ENCODE assay signal across 9 cellular contexts in genomic region chr11:67276821-67277230, GRCh38. TPM values are rescaled to one million over a fixed set of nuclear protein-coding genes. Genes with fewer than 3 reads are reported as not detected.
DNase-seq lines count a peak whose midpoint lies in the region; ATAC-seq and TF ChIP-seq lines count a peak whose summit lies in the region.
"Had no signal": no experiment of that assay in that cellular context is flagged by ENCODE, and none has a peak within 500 bp of the region (broad histone marks: within the 10 kb centered on the region; RNA-seq: fewer than 3 reads in every experiment).

No MANE protein-coding gene starts in this region.

- H3K27me3 ChIP-seq in gastrocnemius medialis, result no peaks in the 10 kb centered on the region

- peak; percentile 54 for DNase-seq in NCI-H82 (lab: John Stamatoyannopoulos, UW)
- no peak for DNase-seq in NCI-H82 treated with DMSO at 0.1 percent for 48 hours (lab: John Stamatoyannopoulos, UW; ENCODE audit: unreplicated experiment)
- DNase-seq in HUDEP-2 (lab: John Stamatoyannopoulos, UW; ENCODE audit: unreplicated experiment in 76 of 76), result peak in 70 of 76 experiments; percentile 22 to 86 (median 61)
- DNase-seq in activated CD4-positive, alpha-beta memory T cell treated with anti-CD3 and anti-CD28 coated beads, Interleukin-2, amount 10 ng/mL, durations not matched to agents 7 days and 5 days, result peak; percentile 64
- peak; percentile 33 for DNase-seq in fibroblast of pulmonary artery (ENCODE audit: low read depth)
- DNase-seq in gastrocnemius medialis, result no peak
- DNase-seq in NCI-H146 treated with DMSO at 0.1 percent for 48 hours (lab: John Stamatoyannopoulos, UW; ENCODE audit: unreplicated experiment), result no peak
- DNase-seq in NCI-H128 (lab: John Stamatoyannopoulos, UW; ENCODE audit: unreplicated experiment), result no peak

- H3K4me1 Mint-ChIP-seq in activated CD4-positive, alpha-beta memory T cell treated with anti-CD3 and anti-CD28 coated beads, Interleukin-2, amount 10 ng/mL, durations not matched to agents 7 days and 5 days, result peaks cover 83% of the 10 kb centered on the region

- in situ Hi-C loops in gastrocnemius medialis (cut with MboI; ENCODE audit: low sequenced_read_pairs in 4 of 4), result loop anchor here in 1 of 4 donors (5.0 kb wide), 1 partner anchor 40 kb away; no protein-coding TSS in a partner anchor

- H3K4me3 Mint-ChIP-seq in activated CD4-positive, alpha-beta memory T cell treated with anti-CD3 and anti-CD28 coated beads, Interleukin-2, amount 10 ng/mL, durations not matched to agents 7 days and 5 days, result peak overlapping the region; percentile 77

- CTCF ChIA-PET in activated CD4-positive, alpha-beta memory T cell treated with anti-CD3 and anti-CD28 coated beads, Interleukin-2, amount 10 ng/mL, durations not matched to agents 7 days and 5 days (lab: Charles Lee), result interaction anchor here (0.9 to 3.1 kb wide), 9 partner anchors 7 to 125 kb away, joined by 3 to 32 read pairs (median 9); partner anchors contain the start of genes ANKRD13D, GRK2, PPP1CA and RAD9A

- intact Hi-C loops in gastrocnemius medialis (cut with DNase I; ENCODE audit: low total_unique reads), result no loop called here

- TF ChIP-seq CTCF in fibroblast of pulmonary artery (IDR thresholded peaks at IDR 0.05; ENCODE audit: low read length, missing control alignments) (peak; percentile 6), gastrocnemius medialis (IDR thresholded peaks at IDR 0.05 in 4 of 5, conservative IDR thresholded peaks at IDR 0.05 in 1 of 5) (peak in 4 of 5 experiments; percentile 23 to 46 (median 35))

- H3K9me3 Mint-ChIP-seq in activated CD4-positive, alpha-beta memory T cell treated with anti-CD3 and anti-CD28 coated beads, Interleukin-2, amount 10 ng/mL, durations not matched to agents 7 days and 5 days, result no peaks in the 10 kb centered on the region

- H3K4me3 ChIP-seq in fibroblast of pulmonary artery (replicated peaks; ENCODE audit: low read depth, low read length) (peak overlapping the region; percentile 29), gastrocnemius medialis (peak overlapping the region; percentile 45 to 59 (median 50))

- H3K36me3 ChIP-seq in gastrocnemius medialis, result peaks cover 0 to 29% of the 10 kb centered on the region in 2 donors

- POLR2A ChIA-PET in activated CD4-positive, alpha-beta memory T cell treated with anti-CD3 and anti-CD28 coated beads, Interleukin-2, amount 10 ng/mL, durations not matched to agents 7 days and 5 days (lab: Charles Lee), result interaction anchor here (0.9 to 14.4 kb wide), 15 partner anchors 8 to 208 kb away, joined by 3 to 494 read pairs (median 5); partner anchors contain the start of genes ANKRD13D, GRK2, POLD4 and SSH3

- no peak for TF ChIP-seq POLR2A in gastrocnemius medialis (IDR thresholded peaks at IDR 0.05)

- no peaks in the 10 kb centered on the region for H3K27me3 Mint-ChIP-seq in activated CD4-positive, alpha-beta memory T cell treated with anti-CD3 and anti-CD28 coated beads, Interleukin-2, amount 10 ng/mL, durations not matched to agents 7 days and 5 days

- peak overlapping the region; percentile 79 to 89 (median 87) for H3K27ac ChIP-seq in gastrocnemius medialis
- H3K27ac ChIP-seq: C4-2B had no signal

- no peaks in the 10 kb centered on the region for H3K9me3 ChIP-seq in gastrocnemius medialis

- peak; percentile 35 to 65 for ATAC-seq in gastrocnemius medialis

- H3K27ac Mint-ChIP-seq in activated CD4-positive, alpha-beta memory T cell treated with anti-CD3 and anti-CD28 coated beads, Interleukin-2, amount 10 ng/mL, durations not matched to agents 7 days and 5 days, result peak overlapping the region; percentile 93

- peaks cover 67% of the 10 kb centered on the region for H3K36me3 Mint-ChIP-seq in activated CD4-positive, alpha-beta memory T cell treated with anti-CD3 and anti-CD28 coated beads, Interleukin-2, amount 10 ng/mL, durations not matched to agents 7 days and 5 days (ENCODE audit: low read depth)

- H3K4me1 ChIP-seq in gastrocnemius medialis, result peaks cover 64 to 65% of the 10 kb centered on the region in 2 donors

RNA-seq across cellular contexts. Expression of gene GRK2, which starts 10.6 kb away (rescaled TPM):
- total RNA-seq in activated CD4-positive, alpha-beta memory T cell treated with anti-CD3 and anti-CD28 coated beads, Interleukin-2, amount 10 ng/mL, durations not matched to agents 7 days and 5 days, result 100 to 1,000 TPM; 333 to 338 TPM
- total RNA-seq in gastrocnemius medialis, result 10 to 100 TPM; 40.2 to 79.8 (median 68.4) TPM

RNA-seq across cellular contexts. Expression of gene ANKRD13D, which starts 12.3 kb away (rescaled TPM):
- 100 to 1,000 TPM; 157 to 163 TPM for total RNA-seq in activated CD4-positive, alpha-beta memory T cell treated with anti-CD3 and anti-CD28 coated beads, Interleukin-2, amount 10 ng/mL, durations not matched to agents 7 days and 5 days
- total RNA-seq in gastrocnemius medialis, result 10 to 100 TPM in 1 of 4 donors, 1 to 10 TPM in 3; 5.8 to 10.6 (median 9.7) TPM

RNA-seq across cellular contexts. Expression of gene SSH3, which starts 26.5 kb away (rescaled TPM):
- total RNA-seq in activated CD4-positive, alpha-beta memory T cell treated with anti-CD3 and anti-CD28 coated beads, Interleukin-2, amount 10 ng/mL, durations not matched to agents 7 days and 5 days, result 10 to 100 TPM; 15.4 to 19.0 TPM
- 10 to 100 TPM in 2 of 4 donors, 1 to 10 TPM in 2; 7.9 to 16.3 (median 11.9) TPM for total RNA-seq in gastrocnemius medialis

Comparison
In these comparisons a context has a peak if more than half of its experiments do, and no peak if none do; other contexts are left out.
1. DNase-seq: peak in NCI-H82 (single experiment), HUDEP-2 (70 of 76), activated CD4-positive, alpha-beta memory T cell treated with anti-CD3 and anti-CD28 coated beads, Interleukin-2, amount 10 ng/mL, durations not matched to agents 7 days and 5 days (single experiment) and fibroblast of pulmonary artery (single experiment); none in NCI-H82 treated with DMSO at 0.1 percent for 48 hours (single experiment), gastrocnemius medialis (0 of 2), NCI-H146 treated with DMSO at 0.1 percent for 48 hours (single experiment) and NCI-H128 (single experiment).
2. RNA of gene GRK2, which starts 10.6 kb away (total RNA-seq): 333 to 338 TPM in activated CD4-positive, alpha-beta memory T cell treated with anti-CD3 and anti-CD28 coated beads, Interleukin-2, amount 10 ng/mL, durations not matched to agents 7 days and 5 days; 40.2 to 79.8 TPM in gastrocnemius medialis; every median in the first group is over 4 times any median in the second.
3. RNA of gene ANKRD13D, which starts 12.3 kb away (total RNA-seq): 157 to 163 TPM in activated CD4-positive, alpha-beta memory T cell treated with anti-CD3 and anti-CD28 coated beads, Interleukin-2, amount 10 ng/mL, durations not matched to agents 7 days and 5 days; 5.8 to 10.6 TPM in gastrocnemius medialis; every median in the first group is over 10 times any median in the second.